ENCODE assay signal across 16 cellular contexts in genomic region chr9:128406848-128407391, GRCh38. TPM values are rescaled to one million over a fixed set of nuclear protein-coding genes. Genes with fewer than 3 reads are reported as not detected.
DNase-seq lines count a peak whose midpoint lies in the region; ATAC-seq and TF ChIP-seq lines count a peak whose summit lies in the region.
"Had no signal": no experiment of that assay in that cellular context is flagged by ENCODE, and none has a peak within 500 bp of the region (broad histone marks: within the 10 kb centered on the region; RNA-seq: fewer than 3 reads in every experiment).

No MANE protein-coding gene starts in this region.

- no peak for ATAC-seq in left lobe of liver
- ATAC-seq: left colon had no signal

- H3K23ac ChIP-seq in neuronal stem cell (ENCODE audit: low read depth, low read length, poor library complexity), result no peak overlapping the region

- in situ Hi-C loops in astrocyte of the cerebellum (cut with HindIII; ENCODE audit: low sequenced_read_pairs), result no loop called here

- peaks cover 4% of the 10 kb centered on the region for H3K4me1 Mint-ChIP-seq in progenitor cell of endocrine pancreas (ENCODE audit: low read depth)

- H3K79me1 ChIP-seq in neuronal stem cell (ENCODE audit: low read depth, low read length), result no peaks in the 10 kb centered on the region

- no peak overlapping the region for H2BK15ac ChIP-seq in neuronal stem cell (ENCODE audit: low read length)

- H3K14ac ChIP-seq in neuronal stem cell (ENCODE audit: low read length), result no peak overlapping the region

- DNase-seq in LHCN-M2 (ENCODE audit: low read depth) (peak; percentile 45), astrocyte of the cerebellum (ENCODE audit: low read depth) (peak; percentile 19), fibroblast of peridontal ligament (ENCODE audit: extremely low read depth) (peak; percentile 19), neuronal stem cell (ENCODE audit: low spot score) (no peak), progenitor cell of endocrine pancreas (ENCODE audit: low spot score, unreplicated experiment) (no peak), left lobe of liver (ENCODE audit: low spot score) (no peak)
- DNase-seq: activated gamma-delta T cell treated with Interleukin-2 at 50 U/mL for 16 hours, DMS153, left colon, NCI-H1105 treated with DMSO at 0.1 percent for 48 hours, NCI-H2171 treated with DMSO at 0.1 percent for 48 hours, ovary, trophoblast cell had no signal

- H3K4me3 Mint-ChIP-seq in progenitor cell of endocrine pancreas (ENCODE audit: low read depth), result no peak overlapping the region

- H3K36me3 Mint-ChIP-seq in progenitor cell of endocrine pancreas (ENCODE audit: insufficient read depth), result no peaks in the 10 kb centered on the region

- H3K18ac ChIP-seq in neuronal stem cell (ENCODE audit: low read length), result no peak overlapping the region

- peaks cover 0 to 81% (median 10%) of the 10 kb centered on the region in 3 experiments for H3K27me3 ChIP-seq in neuronal stem cell (ENCODE audit: control insufficient read depth in 3 of 3, insufficient read depth in 3 of 3, low read depth in 1 of 3, low read length in 3 of 3)
- H3K27me3 ChIP-seq: BLaER1, ovary had no signal

- H3K36me3 ChIP-seq in neuronal stem cell (replicated peaks in 1 of 2; ENCODE audit: control insufficient read depth in 2 of 2, insufficient read depth in 2 of 2, low read length in 2 of 2), result no peaks in the 10 kb centered on the region
- H3K36me3 ChIP-seq: BLaER1, ovary had no signal

- TF ChIP-seq CTCF in astrocyte of the cerebellum (IDR thresholded peaks at IDR 0.05; ENCODE audit: low read depth, low read length, missing control alignments) (no peak), progenitor cell of endocrine pancreas (IDR thresholded peaks at IDR 0.05; ENCODE audit: unreplicated experiment) (no peak)

- peaks cover 15 to 57% of the 10 kb centered on the region in 2 donors for H3K4me1 ChIP-seq in neuronal stem cell (ENCODE audit: control insufficient read depth in 2 of 2, insufficient read depth in 1 of 2, low read depth in 1 of 2, low read length in 2 of 2)

- no peak overlapping the region for H4K91ac ChIP-seq in neuronal stem cell (ENCODE audit: low read depth, low read length, poor library complexity)

- no peaks in the 10 kb centered on the region for H3K9me3 Mint-ChIP-seq in progenitor cell of endocrine pancreas (ENCODE audit: low read depth)

- no peak overlapping the region for H3K27ac Mint-ChIP-seq in progenitor cell of endocrine pancreas

- no peak overlapping the region for H2AFZ ChIP-seq in neuronal stem cell (ENCODE audit: low read length)
- H2AFZ ChIP-seq: hepatocyte had no signal

- H2BK120ac ChIP-seq in neuronal stem cell (ENCODE audit: low read depth, low read length), result no peak overlapping the region

- H2BK12ac ChIP-seq in neuronal stem cell (ENCODE audit: low read length), result no peak overlapping the region

- H3K4me2 ChIP-seq in neuronal stem cell (ENCODE audit: insufficient read depth, low read length, poor library complexity, severe bottlenecking), result no peak overlapping the region
- H3K4me2 ChIP-seq: BLaER1, hepatocyte had no signal

- H3K9ac ChIP-seq in neuronal stem cell (ENCODE audit: low read depth, low read length, poor library complexity), result no peak overlapping the region
- H3K9ac ChIP-seq: BLaER1 had no signal

- H3K27me3 Mint-ChIP-seq in progenitor cell of endocrine pancreas, result peaks cover 47% of the 10 kb centered on the region

- H3K27ac ChIP-seq in temporal lobe (ENCODE audit: low read depth, low read length) (peak overlapping the region; percentile 98), neuronal stem cell (replicated peaks; ENCODE audit: low read length) (no peak overlapping the region)
- H3K27ac ChIP-seq: BLaER1, hepatocyte, ovary had no signal

- H3K4ac ChIP-seq in neuronal stem cell (ENCODE audit: low read length), result no peak overlapping the region

- WGBS in neuronal stem cell (ENCODE audit: extremely low coverage in 2 of 2, insufficient read length in 2 of 2, insufficient replicate concordance in 1 of 2), 2 donors, result no CpG with 5 or more reads among the region's 9 CpGs

- H3K4me3 ChIP-seq in astrocyte of the cerebellum (ENCODE audit: low read depth, low read length) (no peak overlapping the region), neuronal stem cell (ENCODE audit: low read length in 2 of 2) (no peak overlapping the region)
- H3K4me3 ChIP-seq: BLaER1, hepatocyte, ovary had no signal

- peaks cover 0 to 8% of the 10 kb centered on the region in 2 donors for H3K9me3 ChIP-seq in neuronal stem cell (replicated peaks in 1 of 2; ENCODE audit: control insufficient read depth in 2 of 2, insufficient read depth in 1 of 2, low read depth in 1 of 2, low read length in 2 of 2)
- H3K9me3 ChIP-seq: BLaER1, ovary had no signal

- no peak overlapping the region for H4K8ac ChIP-seq in neuronal stem cell (ENCODE audit: low read depth, low read length)

- no peak overlapping the region for H2BK5ac ChIP-seq in neuronal stem cell (ENCODE audit: low read length)

- no peak overlapping the region for H2AK5ac ChIP-seq in neuronal stem cell (ENCODE audit: low read depth, low read length)

RNA-seq across cellular contexts. Expression of gene CERCAM, which starts 13.7 kb away (rescaled TPM):
- 103 and 117 TPM in 2 replicates for total RNA-seq in LHCN-M2 (2014; rRNA removed)
- polyA plus RNA-seq in LHCN-M2 (2012), result 90.9 TPM
- total RNA-seq in temporal lobe, result 16.0 TPM
- polyA plus RNA-seq in neuronal stem cell (2013, experiment 1 of 2), result 0.70 TPM
- 0.76 TPM for polyA plus RNA-seq in neuronal stem cell (2013, experiment 2 of 2)
- 19.6 and 25.6 TPM in 2 replicates for total RNA-seq in progenitor cell of endocrine pancreas
- total RNA-seq in left lobe of liver, result 1.0 TPM

RNA-seq across cellular contexts. Expression of gene URM1, which starts 35.7 kb away (rescaled TPM):
- total RNA-seq in LHCN-M2 (2014; rRNA removed), result 46.4 and 49.4 TPM in 2 replicates
- polyA plus RNA-seq in LHCN-M2 (2012), result 70.2 TPM
- total RNA-seq in temporal lobe, result 15.2 TPM
- polyA plus RNA-seq in neuronal stem cell (2013, experiment 1 of 2), result 28.4 TPM
- 24.9 TPM for polyA plus RNA-seq in neuronal stem cell (2013, experiment 2 of 2)
- 54.4 and 60.9 TPM in 2 replicates for total RNA-seq in progenitor cell of endocrine pancreas
- 24.6 TPM for total RNA-seq in left lobe of liver

RNA-seq across cellular contexts. Expression of gene ODF2, which starts 48.9 kb away (rescaled TPM):
- total RNA-seq in LHCN-M2 (2014; rRNA removed) (55.2 and 63.3 TPM in 2 replicates), temporal lobe (13.3 TPM), progenitor cell of endocrine pancreas (38.6 and 45.0 TPM in 2 replicates), left lobe of liver (6.6 TPM)
- polyA plus RNA-seq in LHCN-M2 (2012), result 30.2 TPM
- 27.4 TPM for polyA plus RNA-seq in neuronal stem cell (2013, experiment 1 of 2)
- polyA plus RNA-seq in neuronal stem cell (2013, experiment 2 of 2), result 27.8 TPM

Comparison
In these comparisons a context has a peak if more than half of its experiments do, and no peak if none do; other contexts are left out.
1. DNase-seq: peak in LHCN-M2 (single experiment), astrocyte of the cerebellum (single experiment) and fibroblast of peridontal ligament (single experiment); none in neuronal stem cell (single experiment), progenitor cell of endocrine pancreas (single experiment) and left lobe of liver (single experiment).